In the genomic region with DNA sequence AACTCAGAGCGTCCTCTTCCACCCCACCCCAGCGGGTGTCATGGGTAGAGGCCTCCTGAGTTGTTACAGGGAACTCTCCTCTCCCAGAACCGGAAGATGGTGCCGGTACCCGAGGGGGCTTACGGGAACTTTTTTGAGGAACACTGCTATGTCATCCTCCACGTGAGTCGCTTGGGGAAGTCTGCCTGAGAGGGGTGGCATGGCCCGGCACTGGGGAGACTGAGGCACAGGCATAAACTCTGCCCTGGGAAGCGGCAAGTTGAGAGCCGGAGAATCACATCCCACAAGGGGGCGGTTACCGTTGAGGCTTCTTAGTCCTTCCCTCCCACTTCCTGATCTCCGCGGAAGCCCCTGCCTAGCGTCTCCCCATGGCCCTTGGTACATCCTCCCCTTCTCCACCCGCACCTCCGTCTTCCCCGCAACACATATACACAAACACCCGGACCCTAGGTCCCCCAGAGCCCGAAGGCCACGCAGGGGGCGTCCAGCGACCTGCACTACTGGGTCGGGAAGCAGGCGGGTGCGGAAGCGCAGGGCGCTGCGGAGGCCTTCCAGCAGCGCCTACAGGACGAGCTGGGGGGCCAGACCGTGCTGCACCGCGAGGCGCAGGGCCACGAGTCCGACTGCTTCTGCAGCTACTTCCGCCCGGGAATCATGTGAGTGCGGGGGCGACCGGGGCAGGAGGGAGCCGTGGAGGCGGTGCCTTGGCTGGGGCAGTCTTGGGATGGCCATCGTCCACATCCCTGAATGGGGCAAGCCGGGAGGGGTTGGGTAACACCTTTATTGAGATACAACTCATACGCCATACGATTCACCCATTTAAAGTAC, we compare ENCODE assay signal across 1 cellular context.
TF ChIP-seq lines count a peak whose summit lies in the region.

No MANE protein-coding gene starts in this region.

TF ChIP-seq in K562, 482 proteins besides CTCF, POLR2A, EP300 and RAD21 (continued from another document and continues in another):
- TF ChIP-seq, protein P1, sequence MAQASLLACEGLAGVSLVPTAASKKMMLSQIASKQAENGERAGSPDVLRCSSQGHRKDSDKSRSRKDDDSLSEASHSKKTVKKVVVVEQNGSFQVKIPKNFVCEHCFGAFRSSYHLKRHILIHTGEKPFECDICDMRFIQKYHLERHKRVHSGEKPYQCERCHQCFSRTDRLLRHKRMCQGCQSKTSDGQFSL (CRISPR knock-in tag; IDR thresholded peaks at IDR 0.05) = peak; percentile 70; the same call in 1 of the 2 replicates
- TF ChIP-seq, protein P1 (tag; IDR thresholded peaks at IDR 0.05) = peak in 1 of 2 experiments; percentile 36; a peak in 1 of 4 replicates
- TF ChIP-seq CUX1 (CRISPR knock-in tag; IDR thresholded peaks at IDR 0.05) (no peak), ETS1 (conservative IDR thresholded peaks at IDR 0.05; ENCODE audit: control insufficient read depth, low read depth, low read length) (peak; percentile 77), RREB1 (CRISPR knock-in tag; IDR thresholded peaks at IDR 0.05) (0 out of 2 replicates have a peak, but pooled peaks have one; percentile 65), U2AF2 (optimal IDR thresholded peaks at IDR 0.05; ENCODE audit: low read depth, low read length) (no peak), HDAC3 (IDR thresholded peaks at IDR 0.05; ENCODE audit: borderline replicate concordance, partially characterized antibody) (no peak), PBX2 (CRISPR knock-in tag; IDR thresholded peaks at IDR 0.05; ENCODE audit: low read depth) (no peak), PBX2 (tag; conservative IDR thresholded peaks at IDR 0.05; ENCODE audit: low read depth) (no peak), RBM15 (IDR thresholded peaks at IDR 0.05; ENCODE audit: insufficient read depth, low read length) (no peak), KDM5B (IDR thresholded peaks at IDR 0.05; ENCODE audit: insufficient replicate concordance, low read depth, low read length) (peak; percentile 89), PPARD (CRISPR knock-in tag; IDR thresholded peaks at IDR 0.05) (no peak), MAFF (IDR thresholded peaks at IDR 0.05; ENCODE audit: low read length) (no peak), ZNF143 (CRISPR knock-in tag; IDR thresholded peaks at IDR 0.05) (peak; percentile 41; the same call in 1 of the 2 replicates), NUFIP1 (IDR thresholded peaks at IDR 0.05; ENCODE audit: partially characterized antibody) (no peak), RUNX1 (IDR thresholded peaks at IDR 0.05; ENCODE audit: low read depth) (no peak), XRCC4 (IDR thresholded peaks at IDR 0.05; ENCODE audit: extremely low read depth, insufficient read depth, insufficient read length) (no peak), ZNF311 (CRISPR knock-in tag; IDR thresholded peaks at IDR 0.05) (no peak; the same call in 1 of the 2 replicates), ID3 (CRISPR knock-in tag; IDR thresholded peaks at IDR 0.05) (no peak), ID3 (tag; IDR thresholded peaks at IDR 0.05) (peak; percentile 76), ZNF764 (CRISPR knock-in tag; IDR thresholded peaks at IDR 0.05; ENCODE audit: low read depth) (no peak), ARHGAP35 (IDR thresholded peaks at IDR 0.05; ENCODE audit: partially characterized antibody) (peak; percentile 36), RFX7 (CRISPR knock-in tag; IDR thresholded peaks at IDR 0.05) (no peak), NCOR1 (IDR thresholded peaks at IDR 0.05) (no peak), ZNF696 (CRISPR knock-in tag; conservative IDR thresholded peaks at IDR 0.05) (no peak), ZNF197 (CRISPR knock-in tag; IDR thresholded peaks at IDR 0.05; ENCODE audit: low read depth) (0 out of 2 replicates have a peak, but pooled peaks have one; percentile 65), NFE2L1 (tag; IDR thresholded peaks at IDR 0.05; ENCODE audit: borderline replicate concordance, low read depth) (no peak), SRSF1 (IDR thresholded peaks at IDR 0.05; ENCODE audit: low read depth, low read length) (no peak), TCFL5 (CRISPR knock-in tag; conservative IDR thresholded peaks at IDR 0.05) (no peak), NFRKB (IDR thresholded peaks at IDR 0.05; ENCODE audit: low read depth) (peak; percentile 95), FOS (IDR thresholded peaks at IDR 0.05; ENCODE audit: extremely low read depth, insufficient read length) (no peak), RAD51 (IDR thresholded peaks at IDR 0.05; ENCODE audit: borderline replicate concordance, low read depth) (peak; percentile 60; the same call in 1 of the 2 replicates), HOXB6 (CRISPR knock-in tag; IDR thresholded peaks at IDR 0.05; ENCODE audit: borderline replicate concordance) (no peak), LEF1 (IDR thresholded peaks at IDR 0.05) (peak; percentile 64; the same call in 1 of the 2 replicates), POLR2H (tag; IDR thresholded peaks at IDR 0.05; ENCODE audit: low read depth) (peak; percentile 94), NRF1 (conservative IDR thresholded peaks at IDR 0.05 in 1 of 2, IDR thresholded peaks at IDR 0.05 in 1 of 2) (peak; percentile 71 to 76), ZFPM2 (CRISPR knock-in tag; IDR thresholded peaks at IDR 0.05) (no peak; the same call in 1 of the 2 replicates)
- TF ChIP-seq, protein P2, sequence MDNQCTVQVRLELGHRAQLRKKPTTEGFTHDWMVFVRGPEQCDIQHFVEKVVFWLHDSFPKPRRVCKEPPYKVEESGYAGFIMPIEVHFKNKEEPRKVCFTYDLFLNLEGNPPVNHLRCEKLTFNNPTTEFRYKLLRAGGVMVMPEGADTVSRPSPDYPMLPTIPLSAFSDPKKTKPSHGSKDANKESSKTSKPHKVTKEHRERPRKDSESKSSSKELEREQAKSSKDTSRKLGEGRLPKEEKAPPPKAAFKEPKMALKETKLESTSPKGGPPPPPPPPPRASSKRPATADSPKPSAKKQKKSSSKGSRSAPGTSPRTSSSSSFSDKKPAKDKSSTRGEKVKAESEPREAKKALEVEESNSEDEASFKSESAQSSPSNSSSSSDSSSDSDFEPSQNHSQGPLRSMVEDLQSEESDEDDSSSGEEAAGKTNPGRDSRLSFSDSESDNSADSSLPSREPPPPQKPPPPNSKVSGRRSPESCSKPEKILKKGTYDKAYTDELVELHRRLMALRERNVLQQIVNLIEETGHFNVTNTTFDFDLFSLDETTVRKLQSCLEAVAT (IDR thresholded peaks at IDR 0.05) = peak; percentile 78 to 84
